11 cellular contexts compared by ENCODE assay signal in genomic region chr14:61512508-61512907, GRCh38.
A peak's percentile ranks its signal among the peaks of the same experiment; 100 is the strongest.
DNase-seq lines count a peak whose midpoint lies in the region; ATAC-seq and TF ChIP-seq lines count a peak whose summit lies in the region.
"Had no signal": no experiment of that assay in that cellular context is flagged by ENCODE, and none has a peak within 500 bp of the region (broad histone marks: within the 10 kb centered on the region; RNA-seq: fewer than 3 reads in every experiment).

No MANE protein-coding gene starts in this region.

- no peaks in the 10 kb centered on the region for H3K9me3 Mint-ChIP-seq in activated CD4-positive, alpha-beta T cell treated with anti-CD3 and anti-CD28 coated beads, Interleukin-2, amount 10 ng/mL, durations not matched to agents 24 days and 14 days
- no peaks in the 10 kb centered on the region for H3K9me3 Mint-ChIP-seq in activated T-helper 17 cell treated with anti-CD3 and anti-CD28 coated beads, Interleukin-2, amount 50 U/mL, for 72 hours

- no peak for TF ChIP-seq CTCF in spleen (IDR thresholded peaks at IDR 0.05 in 8 of 11, conservative IDR thresholded peaks at IDR 0.05 in 3 of 11)
- no peak for TF ChIP-seq CTCF in tibial artery (IDR thresholded peaks at IDR 0.05)

- intact Hi-C loops in activated CD4-positive, alpha-beta T cell treated with anti-CD3 and anti-CD28 coated beads, Interleukin-2, amount 10 ng/mL, durations not matched to agents 24 days and 14 days (cut with micrococcal nuclease) = no loop called here
- intact Hi-C loops in spleen (cut with DNase I; ENCODE audit: low total_unique reads) (no loop called here), tibial artery (cut with DNase I; ENCODE audit: low total_unique reads) (no loop called here)

- H3K27me3 Mint-ChIP-seq in activated CD4-positive, alpha-beta T cell treated with anti-CD3 and anti-CD28 coated beads, Interleukin-2, amount 10 ng/mL, durations not matched to agents 24 days and 14 days = no peaks in the 10 kb centered on the region
- H3K27me3 Mint-ChIP-seq in activated T-helper 17 cell treated with anti-CD3 and anti-CD28 coated beads, Interleukin-2, amount 50 U/mL, for 72 hours = no peaks in the 10 kb centered on the region

- H3K27ac ChIP-seq in spleen (peak overlapping the region in 7 of 8 donors; percentile 15 to 66 (median 44)), tibial artery (no peak overlapping the region)

- no peak for TF ChIP-seq POLR2A in spleen (IDR thresholded peaks at IDR 0.05)

- H3K4me3 ChIP-seq in spleen (no peak overlapping the region), tibial artery (no peak overlapping the region)

- no peak for DNase-seq in activated CD4-positive, alpha-beta T cell treated with anti-CD3 and anti-CD28 coated beads, Interleukin-2, amount 10 ng/mL, durations not matched to agents 24 days and 14 days
- DNase-seq in activated CD4-positive, alpha-beta T cell treated with anti-CD3 and anti-CD28 coated beads for 4 hours = no peak
- DNase-seq in fibroblast of peridontal ligament (ENCODE audit: extremely low read depth) (peak; percentile 97), spleen (no peak), tibial artery (no peak), amygdala (lab: John Stamatoyannopoulos, UW) (no peak), SHP77 (lab: John Stamatoyannopoulos, UW) (no peak)
- DNase-seq: ACHN, dermis blood vessel endothelial cell, NCI-H524 treated with DMSO at 0.1 percent for 48 hours had no signal

- no peaks in the 10 kb centered on the region for H3K9me3 ChIP-seq in spleen
- H3K9me3 ChIP-seq in tibial artery = no peaks in the 10 kb centered on the region

- ATAC-seq in activated T-helper 17 cell treated with anti-CD3 and anti-CD28 coated beads, Interleukin-2, amount 50 U/mL, for 72 hours (replicated peaks) = no peak

- peak overlapping the region; percentile 83 for H3K27ac Mint-ChIP-seq in activated CD4-positive, alpha-beta T cell treated with anti-CD3 and anti-CD28 coated beads, Interleukin-2, amount 10 ng/mL, durations not matched to agents 24 days and 14 days
- H3K27ac Mint-ChIP-seq in activated T-helper 17 cell treated with anti-CD3 and anti-CD28 coated beads, Interleukin-2, amount 50 U/mL, for 72 hours = peak overlapping the region; percentile 91

- peak overlapping the region; percentile 55 for H3K4me3 Mint-ChIP-seq in activated CD4-positive, alpha-beta T cell treated with anti-CD3 and anti-CD28 coated beads, Interleukin-2, amount 10 ng/mL, durations not matched to agents 24 days and 14 days
- H3K4me3 Mint-ChIP-seq in activated T-helper 17 cell treated with anti-CD3 and anti-CD28 coated beads, Interleukin-2, amount 50 U/mL, for 72 hours = peak overlapping the region; percentile 83

- H3K36me3 Mint-ChIP-seq in activated CD4-positive, alpha-beta T cell treated with anti-CD3 and anti-CD28 coated beads, Interleukin-2, amount 10 ng/mL, durations not matched to agents 24 days and 14 days (ENCODE audit: low read depth) = peaks cover 46% of the 10 kb centered on the region
- H3K36me3 Mint-ChIP-seq in activated T-helper 17 cell treated with anti-CD3 and anti-CD28 coated beads, Interleukin-2, amount 50 U/mL, for 72 hours (ENCODE audit: low read depth) = peaks cover 100% of the 10 kb centered on the region

- peaks cover 0 to 9% (median 0%) of the 10 kb centered on the region in 6 donors for H3K36me3 ChIP-seq in spleen
- no peaks in the 10 kb centered on the region for H3K36me3 ChIP-seq in tibial artery

- peaks cover 21 to 100% (median 52%) of the 10 kb centered on the region in 6 donors for H3K4me1 ChIP-seq in spleen
- H3K4me1 ChIP-seq in tibial artery = peaks cover 0 to 34% (median 19%) of the 10 kb centered on the region in 4 donors

- H3K4me1 Mint-ChIP-seq in activated CD4-positive, alpha-beta T cell treated with anti-CD3 and anti-CD28 coated beads, Interleukin-2, amount 10 ng/mL, durations not matched to agents 24 days and 14 days = peaks cover 73% of the 10 kb centered on the region
- H3K4me1 Mint-ChIP-seq in activated T-helper 17 cell treated with anti-CD3 and anti-CD28 coated beads, Interleukin-2, amount 50 U/mL, for 72 hours = peaks cover 71% of the 10 kb centered on the region

- H3K27me3 ChIP-seq in spleen (replicated peaks in 1 of 7) (no peaks in the 10 kb centered on the region), tibial artery (no peaks in the 10 kb centered on the region)

Comparison
In these comparisons a context has a peak if more than half of its experiments do, and no peak if none do; other contexts are left out.
1. H3K27ac ChIP-seq: peak in spleen (7 of 8); none in tibial artery (0 of 2).